1 cellular context compared by ENCODE assay signal in the genomic region with DNA sequence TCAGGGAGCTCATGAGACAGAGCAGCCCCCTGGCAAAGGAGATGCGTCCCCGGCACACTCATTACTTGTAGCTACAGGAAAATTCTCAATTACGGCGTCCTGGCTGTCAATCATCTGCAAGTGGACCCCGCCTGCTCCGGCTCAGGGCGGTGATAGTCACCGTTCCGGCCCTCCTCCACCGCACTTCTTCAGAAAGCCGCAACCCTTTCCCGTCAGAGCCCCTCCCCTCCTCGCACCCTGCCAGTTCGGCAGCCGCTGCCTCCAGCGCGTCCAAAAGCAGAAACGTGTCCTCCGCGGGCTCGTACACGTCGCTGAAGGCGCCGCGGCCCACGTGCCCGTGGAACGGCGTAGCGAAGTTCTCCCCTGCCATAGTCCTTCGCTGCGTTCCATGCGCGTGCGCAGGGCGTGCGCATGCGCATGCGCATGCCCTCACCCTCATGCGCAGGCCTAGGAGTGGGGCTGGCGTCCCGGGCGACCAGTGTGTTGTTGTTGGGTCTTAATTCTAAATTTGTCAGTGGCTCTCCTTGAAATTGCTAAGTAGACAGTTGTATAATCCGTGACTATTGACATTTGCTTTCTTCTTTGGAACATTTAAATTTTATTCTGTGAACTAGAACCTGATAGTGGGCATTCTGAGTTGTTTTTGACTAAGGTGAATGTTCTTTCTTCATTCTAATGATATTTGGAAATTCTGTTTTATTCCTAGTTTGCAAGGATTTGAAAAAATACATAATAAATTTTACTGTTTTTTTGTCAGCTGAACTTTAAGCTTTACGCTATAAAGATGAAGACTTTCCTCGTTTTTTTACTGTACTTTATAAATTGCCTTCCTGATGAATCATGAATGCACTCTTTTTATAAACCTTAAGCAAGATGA.
TF ChIP-seq lines count a peak whose summit lies in the region.

No MANE protein-coding gene starts in this region.

TF ChIP-seq in HepG2, 621 proteins besides CTCF, POLR2A, EP300 and RAD21 (continued from another document and continues in another):
- TF ChIP-seq, protein P1, sequence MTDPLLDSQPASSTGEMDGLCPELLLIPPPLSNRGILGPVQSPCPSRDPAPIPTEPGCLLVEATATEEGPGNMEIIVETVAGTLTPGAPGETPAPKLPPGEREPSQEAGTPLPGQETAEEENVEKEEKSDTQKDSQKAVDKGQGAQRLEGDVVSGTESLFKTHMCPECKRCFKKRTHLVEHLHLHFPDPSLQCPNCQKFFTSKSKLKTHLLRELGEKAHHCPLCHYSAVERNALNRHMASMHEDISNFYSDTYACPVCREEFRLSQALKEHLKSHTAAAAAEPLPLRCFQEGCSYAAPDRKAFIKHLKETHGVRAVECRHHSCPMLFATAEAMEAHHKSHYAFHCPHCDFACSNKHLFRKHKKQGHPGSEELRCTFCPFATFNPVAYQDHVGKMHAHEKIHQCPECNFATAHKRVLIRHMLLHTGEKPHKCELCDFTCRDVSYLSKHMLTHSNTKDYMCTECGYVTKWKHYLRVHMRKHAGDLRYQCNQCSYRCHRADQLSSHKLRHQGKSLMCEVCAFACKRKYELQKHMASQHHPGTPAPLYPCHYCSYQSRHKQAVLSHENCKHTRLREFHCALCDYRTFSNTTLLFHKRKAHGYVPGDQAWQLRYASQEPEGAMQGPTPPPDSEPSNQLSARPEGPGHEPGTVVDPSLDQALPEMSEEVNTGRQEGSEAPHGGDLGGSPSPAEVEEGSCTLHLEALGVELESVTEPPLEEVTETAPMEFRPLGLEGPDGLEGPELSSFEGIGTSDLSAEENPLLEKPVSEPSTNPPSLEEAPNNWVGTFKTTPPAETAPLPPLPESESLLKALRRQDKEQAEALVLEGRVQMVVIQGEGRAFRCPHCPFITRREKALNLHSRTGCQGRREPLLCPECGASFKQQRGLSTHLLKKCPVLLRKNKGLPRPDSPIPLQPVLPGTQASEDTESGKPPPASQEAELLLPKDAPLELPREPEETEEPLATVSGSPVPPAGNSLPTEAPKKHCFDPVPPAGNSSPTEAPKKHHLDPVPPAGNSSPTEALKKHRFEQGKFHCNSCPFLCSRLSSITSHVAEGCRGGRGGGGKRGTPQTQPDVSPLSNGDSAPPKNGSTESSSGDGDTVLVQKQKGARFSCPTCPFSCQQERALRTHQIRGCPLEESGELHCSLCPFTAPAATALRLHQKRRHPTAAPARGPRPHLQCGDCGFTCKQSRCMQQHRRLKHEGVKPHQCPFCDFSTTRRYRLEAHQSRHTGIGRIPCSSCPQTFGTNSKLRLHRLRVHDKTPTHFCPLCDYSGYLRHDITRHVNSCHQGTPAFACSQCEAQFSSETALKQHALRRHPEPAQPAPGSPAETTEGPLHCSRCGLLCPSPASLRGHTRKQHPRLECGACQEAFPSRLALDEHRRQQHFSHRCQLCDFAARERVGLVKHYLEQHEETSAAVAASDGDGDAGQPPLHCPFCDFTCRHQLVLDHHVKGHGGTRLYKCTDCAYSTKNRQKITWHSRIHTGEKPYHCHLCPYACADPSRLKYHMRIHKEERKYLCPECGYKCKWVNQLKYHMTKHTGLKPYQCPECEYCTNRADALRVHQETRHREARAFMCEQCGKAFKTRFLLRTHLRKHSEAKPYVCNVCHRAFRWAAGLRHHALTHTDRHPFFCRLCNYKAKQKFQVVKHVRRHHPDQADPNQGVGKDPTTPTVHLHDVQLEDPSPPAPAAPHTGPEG (CRISPR knock-in tag; IDR thresholded peaks at IDR 0.05), result peak; percentile 93
- TF ChIP-seq ATF1 (CRISPR knock-in tag; IDR thresholded peaks at IDR 0.05), result no peak
- peak; percentile 99 for TF ChIP-seq ZNF274 (CRISPR knock-in tag; IDR thresholded peaks at IDR 0.05)
- peak; percentile 25; the same call in 1 of the 2 replicates for TF ChIP-seq HCFC1 (IDR thresholded peaks at IDR 0.05; ENCODE audit: low read depth, low read length)
- peak; percentile 79; the same call in 1 of the 2 replicates for TF ChIP-seq ZSCAN31 (CRISPR knock-in tag; IDR thresholded peaks at IDR 0.05; ENCODE audit: low read depth)
- peak; percentile 99 for TF ChIP-seq ZMYM4 (CRISPR knock-in tag; IDR thresholded peaks at IDR 0.05)
- TF ChIP-seq, protein P2, sequence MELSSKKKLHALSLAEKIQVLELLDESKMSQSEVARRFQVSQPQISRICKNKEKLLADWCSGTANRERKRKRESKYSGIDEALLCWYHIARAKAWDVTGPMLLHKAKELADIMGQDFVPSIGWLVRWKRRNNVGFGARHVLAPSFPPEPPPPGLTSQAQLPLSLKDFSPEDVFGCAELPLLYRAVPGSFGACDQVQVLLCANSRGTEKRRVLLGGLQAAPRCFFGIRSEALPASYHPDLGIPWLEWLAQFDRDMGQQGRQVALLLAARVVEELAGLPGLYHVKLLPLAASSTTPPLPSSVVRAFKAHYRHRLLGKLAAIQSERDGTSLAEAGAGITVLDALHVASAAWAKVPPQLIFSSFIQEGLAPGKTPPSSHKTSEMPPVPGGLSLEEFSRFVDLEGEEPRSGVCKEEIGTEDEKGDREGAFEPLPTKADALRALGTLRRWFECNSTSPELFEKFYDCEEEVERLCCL (CRISPR knock-in tag; IDR thresholded peaks at IDR 0.05; ENCODE audit: borderline replicate concordance), result peak; percentile 97
- peak; percentile 98 for TF ChIP-seq IKZF4 (CRISPR knock-in tag; IDR thresholded peaks at IDR 0.05; ENCODE audit: borderline replicate concordance, low read depth, not compliant biosample characterization)
- TF ChIP-seq SP4 (CRISPR knock-in tag; IDR thresholded peaks at IDR 0.05), result peak; percentile 92
- TF ChIP-seq ZFP36 (IDR thresholded peaks at IDR 0.05; ENCODE audit: borderline replicate concordance, low read depth, low read length, partially characterized antibody), result no peak
- TF ChIP-seq, protein P3, sequence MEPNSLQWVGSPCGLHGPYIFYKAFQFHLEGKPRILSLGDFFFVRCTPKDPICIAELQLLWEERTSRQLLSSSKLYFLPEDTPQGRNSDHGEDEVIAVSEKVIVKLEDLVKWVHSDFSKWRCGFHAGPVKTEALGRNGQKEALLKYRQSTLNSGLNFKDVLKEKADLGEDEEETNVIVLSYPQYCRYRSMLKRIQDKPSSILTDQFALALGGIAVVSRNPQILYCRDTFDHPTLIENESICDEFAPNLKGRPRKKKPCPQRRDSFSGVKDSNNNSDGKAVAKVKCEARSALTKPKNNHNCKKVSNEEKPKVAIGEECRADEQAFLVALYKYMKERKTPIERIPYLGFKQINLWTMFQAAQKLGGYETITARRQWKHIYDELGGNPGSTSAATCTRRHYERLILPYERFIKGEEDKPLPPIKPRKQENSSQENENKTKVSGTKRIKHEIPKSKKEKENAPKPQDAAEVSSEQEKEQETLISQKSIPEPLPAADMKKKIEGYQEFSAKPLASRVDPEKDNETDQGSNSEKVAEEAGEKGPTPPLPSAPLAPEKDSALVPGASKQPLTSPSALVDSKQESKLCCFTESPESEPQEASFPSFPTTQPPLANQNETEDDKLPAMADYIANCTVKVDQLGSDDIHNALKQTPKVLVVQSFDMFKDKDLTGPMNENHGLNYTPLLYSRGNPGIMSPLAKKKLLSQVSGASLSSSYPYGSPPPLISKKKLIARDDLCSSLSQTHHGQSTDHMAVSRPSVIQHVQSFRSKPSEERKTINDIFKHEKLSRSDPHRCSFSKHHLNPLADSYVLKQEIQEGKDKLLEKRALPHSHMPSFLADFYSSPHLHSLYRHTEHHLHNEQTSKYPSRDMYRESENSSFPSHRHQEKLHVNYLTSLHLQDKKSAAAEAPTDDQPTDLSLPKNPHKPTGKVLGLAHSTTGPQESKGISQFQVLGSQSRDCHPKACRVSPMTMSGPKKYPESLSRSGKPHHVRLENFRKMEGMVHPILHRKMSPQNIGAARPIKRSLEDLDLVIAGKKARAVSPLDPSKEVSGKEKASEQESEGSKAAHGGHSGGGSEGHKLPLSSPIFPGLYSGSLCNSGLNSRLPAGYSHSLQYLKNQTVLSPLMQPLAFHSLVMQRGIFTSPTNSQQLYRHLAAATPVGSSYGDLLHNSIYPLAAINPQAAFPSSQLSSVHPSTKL (CRISPR knock-in tag; IDR thresholded peaks at IDR 0.05), result peak; percentile 91
- peak; percentile 37; the same call in 1 of the 2 replicates for TF ChIP-seq ZNF180 (CRISPR knock-in tag; IDR thresholded peaks at IDR 0.05; ENCODE audit: borderline replicate concordance, low read depth)
- TF ChIP-seq, protein P4, sequence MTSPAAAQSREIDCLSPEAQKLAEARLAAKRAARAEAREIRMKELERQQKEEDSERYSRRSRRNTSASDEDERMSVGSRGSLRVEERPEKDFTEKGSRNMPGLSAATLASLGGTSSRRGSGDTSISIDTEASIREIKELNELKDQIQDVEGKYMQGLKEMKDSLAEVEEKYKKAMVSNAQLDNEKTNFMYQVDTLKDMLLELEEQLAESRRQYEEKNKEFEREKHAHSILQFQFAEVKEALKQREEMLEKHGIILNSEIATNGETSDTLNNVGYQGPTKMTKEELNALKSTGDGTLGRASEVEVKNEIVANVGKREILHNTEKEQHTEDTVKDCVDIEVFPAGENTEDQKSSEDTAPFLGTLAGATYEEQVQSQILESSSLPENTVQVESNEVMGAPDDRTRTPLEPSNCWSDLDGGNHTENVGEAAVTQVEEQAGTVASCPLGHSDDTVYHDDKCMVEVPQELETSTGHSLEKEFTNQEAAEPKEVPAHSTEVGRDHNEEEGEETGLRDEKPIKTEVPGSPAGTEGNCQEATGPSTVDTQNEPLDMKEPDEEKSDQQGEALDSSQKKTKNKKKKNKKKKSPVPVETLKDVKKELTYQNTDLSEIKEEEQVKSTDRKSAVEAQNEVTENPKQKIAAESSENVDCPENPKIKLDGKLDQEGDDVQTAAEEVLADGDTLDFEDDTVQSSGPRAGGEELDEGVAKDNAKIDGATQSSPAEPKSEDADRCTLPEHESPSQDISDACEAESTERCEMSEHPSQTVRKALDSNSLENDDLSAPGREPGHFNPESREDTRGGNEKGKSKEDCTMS (CRISPR knock-in tag; conservative IDR thresholded peaks at IDR 0.05), result 0 out of 2 replicates have a peak, but pooled peaks have one; percentile 73
- TF ChIP-seq, protein P5, sequence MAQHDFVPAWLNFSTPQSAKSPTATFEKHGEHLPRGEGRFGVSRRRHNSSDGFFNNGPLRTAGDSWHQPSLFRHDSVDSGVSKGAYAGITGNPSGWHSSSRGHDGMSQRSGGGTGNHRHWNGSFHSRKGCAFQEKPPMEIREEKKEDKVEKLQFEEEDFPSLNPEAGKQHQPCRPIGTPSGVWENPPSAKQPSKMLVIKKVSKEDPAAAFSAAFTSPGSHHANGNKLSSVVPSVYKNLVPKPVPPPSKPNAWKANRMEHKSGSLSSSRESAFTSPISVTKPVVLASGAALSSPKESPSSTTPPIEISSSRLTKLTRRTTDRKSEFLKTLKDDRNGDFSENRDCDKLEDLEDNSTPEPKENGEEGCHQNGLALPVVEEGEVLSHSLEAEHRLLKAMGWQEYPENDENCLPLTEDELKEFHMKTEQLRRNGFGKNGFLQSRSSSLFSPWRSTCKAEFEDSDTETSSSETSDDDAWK (CRISPR knock-in tag; IDR thresholded peaks at IDR 0.05), result no peak
- peak; percentile 98 for TF ChIP-seq ZNF253 (CRISPR knock-in tag; IDR thresholded peaks at IDR 0.05; ENCODE audit: borderline replicate concordance)
- TF ChIP-seq ZFAT (CRISPR knock-in tag; conservative IDR thresholded peaks at IDR 0.05), result peak; percentile 80; the same call in 1 of the 2 replicates
- TF ChIP-seq, protein P6, sequence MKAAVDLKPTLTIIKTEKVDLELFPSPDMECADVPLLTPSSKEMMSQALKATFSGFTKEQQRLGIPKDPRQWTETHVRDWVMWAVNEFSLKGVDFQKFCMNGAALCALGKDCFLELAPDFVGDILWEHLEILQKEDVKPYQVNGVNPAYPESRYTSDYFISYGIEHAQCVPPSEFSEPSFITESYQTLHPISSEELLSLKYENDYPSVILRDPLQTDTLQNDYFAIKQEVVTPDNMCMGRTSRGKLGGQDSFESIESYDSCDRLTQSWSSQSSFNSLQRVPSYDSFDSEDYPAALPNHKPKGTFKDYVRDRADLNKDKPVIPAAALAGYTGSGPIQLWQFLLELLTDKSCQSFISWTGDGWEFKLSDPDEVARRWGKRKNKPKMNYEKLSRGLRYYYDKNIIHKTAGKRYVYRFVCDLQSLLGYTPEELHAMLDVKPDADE (CRISPR knock-in tag; IDR thresholded peaks at IDR 0.05), result peak; percentile 96
- peak; percentile 98 for TF ChIP-seq KLF11 (CRISPR knock-in tag; IDR thresholded peaks at IDR 0.05)
- TF ChIP-seq CCDC6 (CRISPR knock-in tag; IDR thresholded peaks at IDR 0.05), result peak; percentile 94
- TF ChIP-seq, protein P7, sequence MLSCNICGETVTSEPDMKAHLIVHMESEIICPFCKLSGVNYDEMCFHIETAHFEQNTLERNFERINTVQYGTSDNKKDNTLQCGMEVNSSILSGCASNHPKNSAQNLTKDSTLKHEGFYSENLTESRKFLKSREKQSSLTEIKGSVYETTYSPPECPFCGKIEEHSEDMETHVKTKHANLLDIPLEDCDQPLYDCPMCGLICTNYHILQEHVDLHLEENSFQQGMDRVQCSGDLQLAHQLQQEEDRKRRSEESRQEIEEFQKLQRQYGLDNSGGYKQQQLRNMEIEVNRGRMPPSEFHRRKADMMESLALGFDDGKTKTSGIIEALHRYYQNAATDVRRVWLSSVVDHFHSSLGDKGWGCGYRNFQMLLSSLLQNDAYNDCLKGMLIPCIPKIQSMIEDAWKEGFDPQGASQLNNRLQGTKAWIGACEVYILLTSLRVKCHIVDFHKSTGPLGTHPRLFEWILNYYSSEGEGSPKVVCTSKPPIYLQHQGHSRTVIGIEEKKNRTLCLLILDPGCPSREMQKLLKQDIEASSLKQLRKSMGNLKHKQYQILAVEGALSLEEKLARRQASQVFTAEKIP (CRISPR knock-in tag; IDR thresholded peaks at IDR 0.05; ENCODE audit: borderline replicate concordance), result no peak
- peak; percentile 49; the same call in 1 of the 2 replicates for TF ChIP-seq JDP2 (CRISPR knock-in tag; IDR thresholded peaks at IDR 0.05; ENCODE audit: borderline replicate concordance)
- TF ChIP-seq, protein P8, sequence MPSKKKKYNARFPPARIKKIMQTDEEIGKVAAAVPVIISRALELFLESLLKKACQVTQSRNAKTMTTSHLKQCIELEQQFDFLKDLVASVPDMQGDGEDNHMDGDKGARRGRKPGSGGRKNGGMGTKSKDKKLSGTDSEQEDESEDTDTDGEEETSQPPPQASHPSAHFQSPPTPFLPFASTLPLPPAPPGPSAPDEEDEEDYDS (CRISPR knock-in tag; IDR thresholded peaks at IDR 0.05), result peak; percentile 85
- TF ChIP-seq CEBPG (CRISPR knock-in tag; IDR thresholded peaks at IDR 0.05), result peak; percentile 50
- peak; percentile 86; the same call in 1 of the 2 replicates for TF ChIP-seq RFXAP (CRISPR knock-in tag; IDR thresholded peaks at IDR 0.05; ENCODE audit: borderline replicate concordance)
- TF ChIP-seq DR1 (CRISPR knock-in tag; IDR thresholded peaks at IDR 0.05), result peak; percentile 88; the same call in 1 of the 2 replicates
- peak; percentile 99 for TF ChIP-seq ZNF557 (CRISPR knock-in tag; IDR thresholded peaks at IDR 0.05)
- TF ChIP-seq, protein P9, sequence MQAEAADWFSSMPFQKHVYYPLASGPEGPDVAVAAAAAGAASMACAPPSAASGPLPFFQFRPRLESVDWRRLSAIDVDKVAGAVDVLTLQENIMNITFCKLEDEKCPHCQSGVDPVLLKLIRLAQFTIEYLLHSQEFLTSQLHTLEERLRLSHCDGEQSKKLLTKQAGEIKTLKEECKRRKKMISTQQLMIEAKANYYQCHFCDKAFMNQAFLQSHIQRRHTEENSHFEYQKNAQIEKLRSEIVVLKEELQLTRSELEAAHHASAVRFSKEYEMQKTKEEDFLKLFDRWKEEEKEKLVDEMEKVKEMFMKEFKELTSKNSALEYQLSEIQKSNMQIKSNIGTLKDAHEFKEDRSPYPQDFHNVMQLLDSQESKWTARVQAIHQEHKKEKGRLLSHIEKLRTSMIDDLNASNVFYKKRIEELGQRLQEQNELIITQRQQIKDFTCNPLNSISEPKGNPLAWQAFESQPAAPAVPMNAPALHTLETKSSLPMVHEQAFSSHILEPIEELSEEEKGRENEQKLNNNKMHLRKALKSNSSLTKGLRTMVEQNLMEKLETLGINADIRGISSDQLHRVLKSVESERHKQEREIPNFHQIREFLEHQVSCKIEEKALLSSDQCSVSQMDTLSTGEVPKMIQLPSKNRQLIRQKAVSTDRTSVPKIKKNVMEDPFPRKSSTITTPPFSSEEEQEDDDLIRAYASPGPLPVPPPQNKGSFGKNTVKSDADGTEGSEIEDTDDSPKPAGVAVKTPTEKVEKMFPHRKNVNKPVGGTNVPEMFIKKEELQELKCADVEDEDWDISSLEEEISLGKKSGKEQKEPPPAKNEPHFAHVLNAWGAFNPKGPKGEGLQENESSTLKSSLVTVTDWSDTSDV (CRISPR knock-in tag; IDR thresholded peaks at IDR 0.05), result peak; percentile 86; the same call in 1 of the 2 replicates
- TF ChIP-seq GABPB1 (CRISPR knock-in tag; IDR thresholded peaks at IDR 0.05), result peak; percentile 87
